ENCODE assay signal across 26 cellular contexts in the genomic region with DNA sequence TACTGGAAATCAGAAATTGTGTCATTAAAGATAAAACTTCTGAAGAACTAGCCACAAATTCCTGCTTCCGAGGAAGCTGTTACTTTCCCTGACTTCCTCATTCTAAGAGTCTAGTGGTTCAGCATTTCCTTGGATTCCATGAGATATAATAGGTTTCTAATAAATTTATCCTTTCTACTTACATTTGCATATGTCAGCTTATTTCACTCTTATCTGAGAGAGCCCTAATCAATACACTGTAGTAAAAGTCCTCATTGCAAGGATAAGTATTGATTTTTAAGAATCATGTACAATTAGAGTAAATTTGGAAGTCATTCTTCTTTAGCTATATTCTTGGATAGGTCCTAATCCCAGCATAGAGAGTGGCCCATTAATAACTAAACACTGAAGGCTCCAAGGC. TPM values are rescaled to one million over a fixed set of nuclear protein-coding genes. Genes with fewer than 3 reads are reported as not detected.
DNase-seq lines count a peak whose midpoint lies in the region; ATAC-seq and TF ChIP-seq lines count a peak whose summit lies in the region.
"Had no signal": no experiment of that assay in that cellular context is flagged by ENCODE, and none has a peak within 500 bp of the region (broad histone marks: within the 10 kb centered on the region; RNA-seq: fewer than 3 reads in every experiment).

No MANE protein-coding gene starts in this region.

- H3K27ac ChIP-seq in KOPT-K1 (ENCODE audit: low read depth, low read length, poor library complexity, severe bottlenecking), result peak overlapping the region; percentile 77
- H3K27ac ChIP-seq in psoas muscle, result no peak overlapping the region
- H3K27ac ChIP-seq: body of pancreas, C4-2B, WERI-Rb-1 had no signal

- WGBS in psoas muscle, 3 donors, result 86 to 97% (median 88%) methylated on average over 1 of the region's 1 CpG

- H3K36me3 Mint-ChIP-seq in activated naive CD4-positive, alpha-beta T cell treated with anti-CD3 and anti-CD28 coated beads, Interleukin-2, amount 50 U/mL, for 24 hours, result peaks cover 4% of the 10 kb centered on the region
- H3K36me3 Mint-ChIP-seq in activated T-helper 17 cell treated with anti-CD3 and anti-CD28 coated beads, Interleukin-2, amount 50 U/mL, for 72 hours (ENCODE audit: low read depth), result no peaks in the 10 kb centered on the region
- H3K36me3 Mint-ChIP-seq in stimulated activated effector memory CD8-positive, alpha-beta T cell treated with anti-CD3 and anti-CD28 coated beads, Interleukin-12 subunit alpha, Interleukin-12 subunit beta, amount 100 ng/mL, for 72 hours, result peaks cover 6% of the 10 kb centered on the region
- H3K36me3 Mint-ChIP-seq: memory B cell had no signal

- H3K9me3 ChIP-seq in KOPT-K1 (ENCODE audit: insufficient read depth, low read length, poor library complexity, severe bottlenecking), result peaks cover 2% of the 10 kb centered on the region
- H3K9me3 ChIP-seq in psoas muscle, result no peaks in the 10 kb centered on the region
- H3K9me3 ChIP-seq: body of pancreas had no signal

- no peaks in the 10 kb centered on the region for H3K27me3 ChIP-seq in psoas muscle (ENCODE audit: insufficient read depth in 3 of 3, low read length in 2 of 3)
- H3K27me3 ChIP-seq: body of pancreas had no signal

- intact Hi-C loops in psoas muscle (cut with DNase I), result no loop called here

- DNase-seq in activated naive CD4-positive, alpha-beta T cell treated with anti-CD3 and anti-CD28 coated beads, Interleukin-2, amount 50 U/mL, for 16 hours, result no peak
- no peak for DNase-seq in stimulated activated effector memory CD8-positive, alpha-beta T cell treated with anti-CD3 and anti-CD28 coated beads, Interleukin-12 subunit alpha, Interleukin-12 subunit beta, amount 100 ng/mL, for 72 hours (ENCODE audit: low spot score in 2 of 2)
- DNase-seq in psoas muscle (no peak), DMS 273 (lab: John Stamatoyannopoulos, UW; ENCODE audit: unreplicated experiment) (no peak), CD1c-positive myeloid dendritic cell (ENCODE audit: extremely low spot score) (no peak)
- DNase-seq: body of pancreas; DMS153; MV-4-11; NCI-H1436 treated with DMSO at 0.1 percent for 48 hours; NCI-H82; stimulated activated naive CD4-positive, alpha-beta T cell treated with Interleukin-2 at 50 U/mL for 16 hours; T1000; WERI-Rb-1 had no signal

- no peak for TF ChIP-seq CTCF in psoas muscle (IDR thresholded peaks at IDR 0.05)

- ATAC-seq in activated T-helper 17 cell treated with anti-CD3 and anti-CD28 coated beads, Interleukin-2, amount 50 U/mL, for 72 hours (replicated peaks), result no peak
- no peak for ATAC-seq in stimulated activated effector memory CD8-positive, alpha-beta T cell treated with anti-CD3 and anti-CD28 coated beads, Interleukin-12 subunit alpha, Interleukin-12 subunit beta, amount 100 ng/mL, for 72 hours
- no peak for ATAC-seq in psoas muscle
- ATAC-seq: body of pancreas, GM23338, left lobe of liver, SK-N-SH treated with all-trans-retinoic acid at 6 μM for 48 hours had no signal

- H3K9me3 Mint-ChIP-seq in activated naive CD4-positive, alpha-beta T cell treated with anti-CD3 and anti-CD28 coated beads, Interleukin-2, amount 50 U/mL, for 24 hours, result no peaks in the 10 kb centered on the region
- H3K9me3 Mint-ChIP-seq in activated T-helper 17 cell treated with anti-CD3 and anti-CD28 coated beads, Interleukin-2, amount 50 U/mL, for 72 hours, result peaks cover 3% of the 10 kb centered on the region
- H3K9me3 Mint-ChIP-seq in stimulated activated effector memory CD8-positive, alpha-beta T cell treated with anti-CD3 and anti-CD28 coated beads, Interleukin-12 subunit alpha, Interleukin-12 subunit beta, amount 100 ng/mL, for 72 hours, result no peaks in the 10 kb centered on the region
- H3K9me3 Mint-ChIP-seq: GM23338, memory B cell had no signal

- no peak overlapping the region for H3K4me3 ChIP-seq in psoas muscle
- H3K4me3 ChIP-seq: body of pancreas, GM23338 had no signal

- no peaks in the 10 kb centered on the region for H3K36me3 ChIP-seq in KOPT-K1 (ENCODE audit: insufficient read depth, low read length)
- H3K36me3 ChIP-seq in psoas muscle (ENCODE audit: insufficient read depth in 1 of 2, low read depth in 1 of 2), result no peaks in the 10 kb centered on the region
- H3K36me3 ChIP-seq: WERI-Rb-1 had no signal

- peak overlapping the region; percentile 74 for H3K27ac Mint-ChIP-seq in activated naive CD4-positive, alpha-beta T cell treated with anti-CD3 and anti-CD28 coated beads, Interleukin-2, amount 50 U/mL, for 24 hours
- H3K27ac Mint-ChIP-seq in activated T-helper 17 cell treated with anti-CD3 and anti-CD28 coated beads, Interleukin-2, amount 50 U/mL, for 72 hours, result peak overlapping the region; percentile 44
- peak overlapping the region; percentile 73 for H3K27ac Mint-ChIP-seq in stimulated activated effector memory CD8-positive, alpha-beta T cell treated with anti-CD3 and anti-CD28 coated beads, Interleukin-12 subunit alpha, Interleukin-12 subunit beta, amount 100 ng/mL, for 72 hours
- H3K27ac Mint-ChIP-seq: GM23338, memory B cell, progenitor cell of endocrine pancreas had no signal

- no peaks in the 10 kb centered on the region for H3K27me3 Mint-ChIP-seq in activated naive CD4-positive, alpha-beta T cell treated with anti-CD3 and anti-CD28 coated beads, Interleukin-2, amount 50 U/mL, for 24 hours
- H3K27me3 Mint-ChIP-seq in activated T-helper 17 cell treated with anti-CD3 and anti-CD28 coated beads, Interleukin-2, amount 50 U/mL, for 72 hours, result no peaks in the 10 kb centered on the region
- H3K27me3 Mint-ChIP-seq: memory B cell, progenitor cell of endocrine pancreas had no signal

- H3K4me1 Mint-ChIP-seq in activated naive CD4-positive, alpha-beta T cell treated with anti-CD3 and anti-CD28 coated beads, Interleukin-2, amount 50 U/mL, for 24 hours, result peaks cover 90% of the 10 kb centered on the region
- peaks cover 51% of the 10 kb centered on the region for H3K4me1 Mint-ChIP-seq in activated T-helper 17 cell treated with anti-CD3 and anti-CD28 coated beads, Interleukin-2, amount 50 U/mL, for 72 hours
- H3K4me1 Mint-ChIP-seq in stimulated activated effector memory CD8-positive, alpha-beta T cell treated with anti-CD3 and anti-CD28 coated beads, Interleukin-12 subunit alpha, Interleukin-12 subunit beta, amount 100 ng/mL, for 72 hours, result peaks cover 48% of the 10 kb centered on the region
- H3K4me1 Mint-ChIP-seq: GM23338, memory B cell had no signal

- no peaks in the 10 kb centered on the region for H3K4me1 ChIP-seq in psoas muscle
- H3K4me1 ChIP-seq: body of pancreas had no signal

- peak overlapping the region; percentile 78 for H3K4me3 Mint-ChIP-seq in activated naive CD4-positive, alpha-beta T cell treated with anti-CD3 and anti-CD28 coated beads, Interleukin-2, amount 50 U/mL, for 24 hours
- peak overlapping the region; percentile 77 for H3K4me3 Mint-ChIP-seq in activated T-helper 17 cell treated with anti-CD3 and anti-CD28 coated beads, Interleukin-2, amount 50 U/mL, for 72 hours
- peak overlapping the region; percentile 67 for H3K4me3 Mint-ChIP-seq in stimulated activated effector memory CD8-positive, alpha-beta T cell treated with anti-CD3 and anti-CD28 coated beads, Interleukin-12 subunit alpha, Interleukin-12 subunit beta, amount 100 ng/mL, for 72 hours
- H3K4me3 Mint-ChIP-seq: GM23338, memory B cell had no signal

RNA-seq across cellular contexts. Expression of gene THEMIS, which starts 16.9 kb away (rescaled TPM):
- total RNA-seq in activated T-helper 17 cell treated with anti-CD3 and anti-CD28 coated beads, Interleukin-2, amount 50 U/mL, for 72 hours, result 10 to 100 TPM; 64.9 to 72.9 TPM
- under 1 TPM in 3 of 4 donors, not detected in 1; 0.17 to 0.61 (median 0.17) TPM for total RNA-seq in psoas muscle
- under 1 TPM in 1 of 3 donors, not detected in 2; 0.04 TPM for polyA plus RNA-seq in psoas muscle
- total RNA-seq: chondrocyte, G401, glomerular endothelial cell, GM23338, LHCN-M2, progenitor cell of endocrine pancreas had no signal
- polyA plus RNA-seq: GM23338 had no signal

Comparison
In these comparisons a context has a peak if more than half of its experiments do, and no peak if none do; other contexts are left out.
1. RNA of gene THEMIS, which starts 16.9 kb away (total RNA-seq): 64.9 to 72.9 TPM in activated T-helper 17 cell treated with anti-CD3 and anti-CD28 coated beads, Interleukin-2, amount 50 U/mL, for 72 hours; 0.17 to 0.61 TPM in psoas muscle; every median in the first group is over 10 times any median in the second.
2. Peak in every context shown above with its lines, with median percentiles within 50 percentile points of each other: H3K27ac Mint-ChIP-seq and H3K4me3 Mint-ChIP-seq.